In genomic region chr14:87148655-87149054, GRCh38 we compare ENCODE assay signal across 34 cellular contexts.
DNase-seq lines count a peak whose midpoint lies in the region; ATAC-seq, FAIRE-seq and TF ChIP-seq lines count a peak whose summit lies in the region.
"Had no signal": no experiment of that assay in that cellular context is flagged by ENCODE, and none has a peak within 500 bp of the region (broad histone marks: within the 10 kb centered on the region; RNA-seq: fewer than 3 reads in every experiment).

No MANE protein-coding gene starts in this region.

- no peak for TF ChIP-seq CTCF in AG10803 (conservative IDR thresholded peaks at IDR 0.05; ENCODE audit: low read length)

- H3K4me1 ChIP-seq in Karpas-422 (ENCODE audit: low read length), result peaks cover 98% of the 10 kb centered on the region
- H3K4me1 ChIP-seq: A549, BE2C, esophagus squamous epithelium, parathyroid adenoma, right atrium auricular region, suprapubic skin, upper lobe of left lung had no signal

- no peaks in the 10 kb centered on the region for H3K27me3 Mint-ChIP-seq in activated naive CD8-positive, alpha-beta T cell treated with anti-CD3 and anti-CD28 coated beads, Interleukin-2, amount 50 U/mL, for 24 hours
- H3K27me3 Mint-ChIP-seq: activated CD8-positive, alpha-beta memory T cell treated with anti-CD3 and anti-CD28 coated beads, Interleukin-2, amount 10 ng/mL, durations not matched to agents 7 days and 5 days; activated naive CD8-positive, alpha-beta T cell treated with anti-CD3 and anti-CD28 coated beads for 36 hours had no signal

- no peak overlapping the region for H3K27ac Mint-ChIP-seq in activated naive CD8-positive, alpha-beta T cell treated with anti-CD3 and anti-CD28 coated beads, Interleukin-2, amount 50 U/mL, for 24 hours
- H3K27ac Mint-ChIP-seq: activated CD8-positive, alpha-beta memory T cell treated with anti-CD3 and anti-CD28 coated beads, Interleukin-2, amount 10 ng/mL, durations not matched to agents 7 days and 5 days; activated naive CD8-positive, alpha-beta T cell treated with anti-CD3 and anti-CD28 coated beads for 36 hours; CD8-positive, alpha-beta memory T cell; neural progenitor cell had no signal

- H3K27me3 ChIP-seq in Karpas-422 (ENCODE audit: low read length), result no peaks in the 10 kb centered on the region
- H3K27me3 ChIP-seq: BE2C, body of pancreas, dorsolateral prefrontal cortex, esophagus squamous epithelium, right atrium auricular region, suprapubic skin, upper lobe of left lung had no signal

- H3K9ac ChIP-seq in Karpas-422 (ENCODE audit: low read length), result no peak overlapping the region
- H3K9ac ChIP-seq: neural progenitor cell, parathyroid adenoma, SK-N-SH had no signal

- H3K36me3 Mint-ChIP-seq in activated naive CD8-positive, alpha-beta T cell treated with anti-CD3 and anti-CD28 coated beads, Interleukin-2, amount 50 U/mL, for 24 hours (ENCODE audit: low read depth), result no peaks in the 10 kb centered on the region
- H3K36me3 Mint-ChIP-seq: activated CD8-positive, alpha-beta memory T cell treated with anti-CD3 and anti-CD28 coated beads, Interleukin-2, amount 10 ng/mL, durations not matched to agents 7 days and 5 days; activated naive CD8-positive, alpha-beta T cell treated with anti-CD3 and anti-CD28 coated beads for 36 hours; CD8-positive, alpha-beta memory T cell; neural progenitor cell had no signal

- H3K79me2 ChIP-seq in Karpas-422 (ENCODE audit: low read length), result no peaks in the 10 kb centered on the region
- H3K79me2 ChIP-seq: parathyroid adenoma had no signal

- H3K4me3 Mint-ChIP-seq in activated naive CD8-positive, alpha-beta T cell treated with anti-CD3 and anti-CD28 coated beads, Interleukin-2, amount 50 U/mL, for 24 hours, result no peak overlapping the region
- H3K4me3 Mint-ChIP-seq: activated CD8-positive, alpha-beta memory T cell treated with anti-CD3 and anti-CD28 coated beads, Interleukin-2, amount 10 ng/mL, durations not matched to agents 7 days and 5 days; activated naive CD8-positive, alpha-beta T cell treated with anti-CD3 and anti-CD28 coated beads for 36 hours; activated T-cell treated with anti-CD3 and anti-CD28 coated beads, Interleukin-2, amount 50 U/mL, for 4 hours; CD8-positive, alpha-beta memory T cell; neural progenitor cell had no signal

- H3K27ac ChIP-seq in Karpas-422 (ENCODE audit: low read length) (peak overlapping the region; percentile 99), caudate nucleus (ENCODE audit: low read depth, low read length) (no peak overlapping the region)
- H3K27ac ChIP-seq: A549, body of pancreas, esophagus squamous epithelium, neural progenitor cell, parathyroid adenoma, PC-9, right atrium auricular region, suprapubic skin, upper lobe of left lung had no signal

- peak; percentile 80 for DNase-seq in AG10803 (ENCODE audit: low read depth)
- DNase-seq in Karpas-422, result no peak
- peak; percentile 20 for DNase-seq in myocyte (ENCODE audit: low read depth)
- no peak for DNase-seq in NCI-H69 (lab: John Stamatoyannopoulos, UW)
- DNase-seq in DMS153 (lab: John Stamatoyannopoulos, UW), result no peak
- DNase-seq in activated naive CD8-positive, alpha-beta T cell treated with anti-CD3 and anti-CD28 coated beads, Interleukin-2, amount 50 U/mL, for 24 hours, result no peak
- DNase-seq in caudate nucleus (lab: John Stamatoyannopoulos, UW), result no peak
- DNase-seq: activated CD8-positive, alpha-beta memory T cell treated with anti-CD3 and anti-CD28 coated beads, Interleukin-2, amount 10 ng/mL, durations not matched to agents 7 days and 5 days; activated gamma-delta T cell; activated naive CD8-positive, alpha-beta T cell treated with anti-CD3 and anti-CD28 coated beads for 36 hours; activated T-cell treated with anti-CD3 and anti-CD28 coated beads, Interleukin-2, amount 50 U/mL, for 4 hours; BE2C; body of pancreas; CD8-positive, alpha-beta memory T cell; cerebellar nuclear complex; DMS 273 treated with DMSO at 0.1 percent for 48 hours; dorsolateral prefrontal cortex; esophagus squamous epithelium; hippocampal formation; NCI-H1092 treated with DMSO at 0.1 percent for 48 hours; NCI-H1694 treated with DMSO at 0.1 percent for 48 hours; NCI-H526; NK-92 treated with Interleukin-12 subunit alpha and Interleukin-12 subunit beta, amount 100 ng/mL, for 24 hours; PC-9; SK-N-SH; small intestine; stimulated activated naive CD4-positive, alpha-beta T cell; upper lobe of left lung had no signal

- peak; percentile 85 for FAIRE-seq in endometrium (lab: Jason Lieb, UNC)
- FAIRE-seq: A549, small intestine had no signal

- H2AFZ ChIP-seq in Karpas-422 (ENCODE audit: low read length), result no peak overlapping the region
- H2AFZ ChIP-seq: neural progenitor cell, parathyroid adenoma, PC-9 had no signal

- H3K9me3 Mint-ChIP-seq in activated naive CD8-positive, alpha-beta T cell treated with anti-CD3 and anti-CD28 coated beads, Interleukin-2, amount 50 U/mL, for 24 hours, result peaks cover 16% of the 10 kb centered on the region
- H3K9me3 Mint-ChIP-seq: neural progenitor cell had no signal

- no peaks in the 10 kb centered on the region for H3K4me1 Mint-ChIP-seq in activated naive CD8-positive, alpha-beta T cell treated with anti-CD3 and anti-CD28 coated beads, Interleukin-2, amount 50 U/mL, for 24 hours
- H3K4me1 Mint-ChIP-seq: activated CD8-positive, alpha-beta memory T cell treated with anti-CD3 and anti-CD28 coated beads, Interleukin-2, amount 10 ng/mL, durations not matched to agents 7 days and 5 days; activated naive CD8-positive, alpha-beta T cell treated with anti-CD3 and anti-CD28 coated beads for 36 hours; CD8-positive, alpha-beta memory T cell had no signal

- no peak overlapping the region for H3K4me2 ChIP-seq in Karpas-422 (ENCODE audit: low read depth, low read length, poor library complexity, severe bottlenecking)
- H3K4me2 ChIP-seq: A549, neural progenitor cell, PC-9, SK-N-SH had no signal

- H3K9me3 ChIP-seq in Karpas-422 (ENCODE audit: low read length), result no peaks in the 10 kb centered on the region
- H3K9me3 ChIP-seq: A549, BE2C, body of pancreas, right atrium auricular region, SK-N-SH, suprapubic skin, upper lobe of left lung had no signal

- no peaks in the 10 kb centered on the region for H3K9me2 ChIP-seq in Karpas-422 (replicated peaks; ENCODE audit: insufficient read depth, low read length)
- H3K9me2 ChIP-seq: SK-N-SH had no signal

- H3K4me3 ChIP-seq in AG10803 (ENCODE audit: low read length) (no peak overlapping the region), Karpas-422 (ENCODE audit: low read length) (no peak overlapping the region)
- H3K4me3 ChIP-seq: A549, body of pancreas, dorsolateral prefrontal cortex, esophagus squamous epithelium, neural progenitor cell, PC-9, right atrium auricular region, suprapubic skin, upper lobe of left lung had no signal

- H3K36me3 ChIP-seq in Karpas-422 (ENCODE audit: insufficient read depth, low read length), result peaks cover 11% of the 10 kb centered on the region
- H3K36me3 ChIP-seq: BE2C, esophagus squamous epithelium, neural progenitor cell, right atrium auricular region, suprapubic skin, upper lobe of left lung had no signal

- no peak for ATAC-seq in activated naive CD8-positive, alpha-beta T cell treated with anti-CD3 and anti-CD28 coated beads, Interleukin-2, amount 50 U/mL, for 24 hours
- ATAC-seq: A549; activated CD8-positive, alpha-beta memory T cell treated with anti-CD3 and anti-CD28 coated beads, Interleukin-2, amount 10 ng/mL, durations not matched to agents 7 days and 5 days; activated T-cell treated with anti-CD3 and anti-CD28 coated beads, Interleukin-2, amount 50 U/mL, for 4 hours; body of pancreas had no signal

- H4K20me1 ChIP-seq in Karpas-422 (ENCODE audit: insufficient read depth, low read depth, low read length), result no peaks in the 10 kb centered on the region

Comparison
In these comparisons a context has a peak if more than half of its experiments do, and no peak if none do; other contexts are left out.
1. DNase-seq: peak in AG10803 (single experiment) and myocyte (single experiment); none in Karpas-422 (single experiment), NCI-H69 (single experiment), DMS153 (single experiment), activated naive CD8-positive, alpha-beta T cell treated with anti-CD3 and anti-CD28 coated beads, Interleukin-2, amount 50 U/mL, for 24 hours (single experiment) and caudate nucleus (0 of 61).